Comparison of ENCODE assay signal across 8 cellular contexts in genomic region chr1:214550339-214551051, GRCh38. TPM values are rescaled to one million over a fixed set of nuclear protein-coding genes. Genes with fewer than 3 reads are reported as not detected.
A peak's percentile ranks its signal among the peaks of the same experiment; 100 is the strongest.
DNase-seq lines count a peak whose midpoint lies in the region; ATAC-seq and TF ChIP-seq lines count a peak whose summit lies in the region.

No MANE protein-coding gene starts in this region.

- peak overlapping the region; percentile 94 to 96 for H3K18ac ChIP-seq in mesenchymal stem cell (ENCODE audit: low read depth in 1 of 2, low read length in 2 of 2)

- H3K27me3 ChIP-seq in mammary epithelial cell (ENCODE audit: insufficient read depth, low read length) (no peaks in the 10 kb centered on the region), mesenchymal stem cell (ENCODE audit: control insufficient read depth in 1 of 2, insufficient read depth in 1 of 2, low read length in 2 of 2) (no peaks in the 10 kb centered on the region)

- H3K9me3 Mint-ChIP-seq in natural killer cell = no peaks in the 10 kb centered on the region
- no peaks in the 10 kb centered on the region for H3K9me3 Mint-ChIP-seq in natural killer cell treated with Interleukin-12 subunit alpha and Interleukin-12 subunit beta and Interleukin-15 and Interleukin-18, amount 100 ng/mL, for 72 hours

- H3K36me3 ChIP-seq in mammary epithelial cell (ENCODE audit: insufficient read depth, low read length) (peaks cover 8% of the 10 kb centered on the region), mesenchymal stem cell (ENCODE audit: control insufficient read depth in 1 of 2, insufficient read depth in 2 of 2, low read depth in 1 of 2, low read length in 2 of 2) (peaks cover 3 to 9% of the 10 kb centered on the region in 2 experiments)

- peaks cover 40 to 62% of the 10 kb centered on the region in 2 donors for H3K27me3 Mint-ChIP-seq in natural killer cell (ENCODE audit: low read depth in 2 of 2)
- peaks cover 33 to 52% of the 10 kb centered on the region in 2 donors for H3K27me3 Mint-ChIP-seq in natural killer cell treated with Interleukin-12 subunit alpha and Interleukin-12 subunit beta and Interleukin-15 and Interleukin-18, amount 100 ng/mL, for 72 hours

- peak overlapping the region; percentile 61 for H2AK5ac ChIP-seq in mesenchymal stem cell (ENCODE audit: low read length, severe bottlenecking)

- H2AFZ ChIP-seq in mammary epithelial cell (ENCODE audit: low read depth, low read length) = no peak overlapping the region
- H2AFZ ChIP-seq in mesenchymal stem cell (ENCODE audit: low read depth, low read length) = peak overlapping the region; percentile 67

- H3K4me3 Mint-ChIP-seq in natural killer cell = peak overlapping the region; percentile 56
- no peak overlapping the region for H3K4me3 Mint-ChIP-seq in natural killer cell treated with Interleukin-12 subunit alpha and Interleukin-12 subunit beta and Interleukin-15 and Interleukin-18, amount 100 ng/mL, for 72 hours

- TSS peak; percentile 30 for BruUV-seq in mammary epithelial cell (replicated peaks; lab: Mats Ljungman, UMichigan)

- H3K4me3 ChIP-seq in mammary epithelial cell (replicated peaks in 1 of 3; ENCODE audit: insufficient read depth in 1 of 3, low read depth in 2 of 3, low read length in 3 of 3) = peak overlapping the region; percentile 76 to 96 (median 90)
- peak overlapping the region; percentile 89 for H3K4me3 ChIP-seq in mesenchymal stem cell (ENCODE audit: insufficient read depth in 1 of 2, low read depth in 1 of 2, low read length in 2 of 2)

- peak overlapping the region; percentile 19 to 99 for H3K14ac ChIP-seq in mesenchymal stem cell (ENCODE audit: low read length in 2 of 2)

- peaks cover 46% of the 10 kb centered on the region for H3K4me1 ChIP-seq in mammary epithelial cell (ENCODE audit: insufficient read depth, low read length)
- H3K4me1 ChIP-seq in mesenchymal stem cell (ENCODE audit: control insufficient read depth, insufficient read depth, low read depth, low read length) = peaks cover 6% of the 10 kb centered on the region

- in situ Hi-C loops in mammary epithelial cell (cut with MboI; ENCODE audit: low sequenced_read_pairs in 2 of 2) = no loop called here

- WGBS in mammary epithelial cell (ENCODE audit: low coverage, missing lambda C conversion rate) = under 1% methylated on average over 11 of the region's 36 CpGs
- under 1% methylated on average over 22 of the region's 36 CpGs for whole genome bisulfite sequencing in mesenchymal stem cell

- no peak for DNase-seq in natural killer cell
- DNase-seq in natural killer cell treated with Interleukin-12 subunit alpha and Interleukin-12 subunit beta and Interleukin-15 and Interleukin-18, amount 100 ng/mL, for 72 hours (ENCODE audit: low spot score) = no peak
- no peak for DNase-seq in mammary epithelial cell
- DNase-seq in mesenchymal stem cell = peak; percentile 26
- DNase-seq in OCI-M1 (lab: John Stamatoyannopoulos, UW) = no peak
- DNase-seq in NCI-H748 treated with DMSO at 0.1 percent for 48 hours (lab: John Stamatoyannopoulos, UW) = no peak

- H4K20me1 ChIP-seq in mammary epithelial cell (ENCODE audit: insufficient read depth, low read length) = peaks cover 5% of the 10 kb centered on the region

- H3K4ac ChIP-seq in mesenchymal stem cell (ENCODE audit: low read depth in 1 of 2, low read length in 2 of 2) = peak overlapping the region; percentile 94 to 95

- H3K79me2 ChIP-seq in mammary epithelial cell (ENCODE audit: insufficient read depth, low read length) = peaks cover 64% of the 10 kb centered on the region

- CTCF ChIA-PET in mammary epithelial cell (lab: Charles Lee; ENCODE audit: low non-redundant PET) = interaction anchor here (0.6 to 1.2 kb wide), 2 partner anchors 13 to 24 kb away, joined by 4 to 5 read pairs; no protein-coding TSS in a partner anchor

- ATAC-seq in natural killer cell (no peak), GM21447 (IDR thresholded peaks at IDR 0.05; ENCODE audit: unreplicated experiment) (no peak), HG02840 (IDR thresholded peaks at IDR 0.05; ENCODE audit: low FRiP score, unreplicated experiment) (no peak)
- no peak for ATAC-seq in natural killer cell treated with Interleukin-12 subunit alpha and Interleukin-12 subunit beta and Interleukin-15 and Interleukin-18, amount 100 ng/mL, for 72 hours

- peak overlapping the region in 1 of 2 experiments; percentile 96 for H3K23ac ChIP-seq in mesenchymal stem cell (ENCODE audit: low read length in 2 of 2)

- no peaks in the 10 kb centered on the region for H3K9me3 ChIP-seq in mammary epithelial cell (replicated peaks; ENCODE audit: insufficient read depth, low read length)
- H3K9me3 ChIP-seq in mesenchymal stem cell (ENCODE audit: control insufficient read depth, low read length) = no peaks in the 10 kb centered on the region

- peak overlapping the region; percentile 99 for H4K91ac ChIP-seq in mesenchymal stem cell (ENCODE audit: low read length)

- H3K79me1 ChIP-seq in mesenchymal stem cell (replicated peaks; ENCODE audit: low read length, poor library complexity, severe bottlenecking) = no peaks in the 10 kb centered on the region

- H3K4me2 ChIP-seq in mammary epithelial cell (ENCODE audit: insufficient read depth, low read depth, low read length) (peak overlapping the region; percentile 86), mesenchymal stem cell (ENCODE audit: low read length, poor library complexity, severe bottlenecking) (peak overlapping the region; percentile 87)

- H3K36me3 Mint-ChIP-seq in natural killer cell = no peaks in the 10 kb centered on the region
- H3K36me3 Mint-ChIP-seq in natural killer cell treated with Interleukin-12 subunit alpha and Interleukin-12 subunit beta and Interleukin-15 and Interleukin-18, amount 100 ng/mL, for 72 hours = no peaks in the 10 kb centered on the region

- H2BK15ac ChIP-seq in mesenchymal stem cell (ENCODE audit: low read depth, poor library complexity, severe bottlenecking) = peak overlapping the region; percentile 82

- TF ChIP-seq CTCF in natural killer cell (IDR thresholded peaks at IDR 0.05) = no peak
- no peak for TF ChIP-seq CTCF in mammary epithelial cell (conservative IDR thresholded peaks at IDR 0.05 in 1 of 2, IDR thresholded peaks at IDR 0.05 in 1 of 2; ENCODE audit: extremely low read depth in 1 of 2, insufficient read depth in 1 of 2, low read depth in 1 of 2, low read length in 2 of 2)

- peaks cover 0 to 9% of the 10 kb centered on the region in 2 donors for H3K4me1 Mint-ChIP-seq in natural killer cell
- H3K4me1 Mint-ChIP-seq in natural killer cell treated with Interleukin-12 subunit alpha and Interleukin-12 subunit beta and Interleukin-15 and Interleukin-18, amount 100 ng/mL, for 72 hours (ENCODE audit: low read depth in 2 of 2) = no peaks in the 10 kb centered on the region

- dilution Hi-C loops in mammary epithelial cell (cut with HindIII; ENCODE audit: low sequenced_read_pairs) = no loop called here

- H2BK120ac ChIP-seq in mesenchymal stem cell (ENCODE audit: low read depth, low read length) = peak overlapping the region; percentile 89

- intact Hi-C loops in natural killer cell (cut with micrococcal nuclease) (no loop called here), mammary epithelial cell (cut with micrococcal nuclease) (loop anchor here (1.0 to 5.0 kb wide), 5 partner anchors 24 to 173 kb away; no protein-coding TSS in a partner anchor)

- H4K8ac ChIP-seq in mesenchymal stem cell (ENCODE audit: low read length) = peak overlapping the region; percentile 43

- no peak overlapping the region for H3K27ac Mint-ChIP-seq in natural killer cell
- no peak overlapping the region for H3K27ac Mint-ChIP-seq in natural killer cell treated with Interleukin-12 subunit alpha and Interleukin-12 subunit beta and Interleukin-15 and Interleukin-18, amount 100 ng/mL, for 72 hours

- peak overlapping the region; percentile 98 for H2BK5ac ChIP-seq in mesenchymal stem cell (ENCODE audit: low read depth, low read length, poor library complexity, severe bottlenecking)

- H3K27ac ChIP-seq in mammary epithelial cell (ENCODE audit: insufficient read depth, low read depth, low read length) (peak overlapping the region; percentile 99), mesenchymal stem cell (ENCODE audit: low read length, poor library complexity, severe bottlenecking) (peak overlapping the region; percentile 100)

- H2BK12ac ChIP-seq in mesenchymal stem cell (ENCODE audit: low read length in 2 of 2) = peak overlapping the region; percentile 21 to 84

- H3K9ac ChIP-seq in mammary epithelial cell (ENCODE audit: insufficient read depth, low read length) (peak overlapping the region; percentile 96), mesenchymal stem cell (ENCODE audit: low read length) (peak overlapping the region; percentile 100)

RNA-seq across cellular contexts. Expression of gene PTPN14, which starts 0.9 kb away (rescaled TPM):
- total RNA-seq in natural killer cell = under 1 TPM in 1 of 3 donors, not detected in 2; 0.02 TPM
- total RNA-seq in natural killer cell treated with Interleukin-12 subunit alpha and Interleukin-12 subunit beta and Interleukin-15 and Interleukin-18, amount 100 ng/mL, for 72 hours = under 1 TPM; 0.05 to 0.14 TPM
- 100 to 1,000 TPM; 152 to 157 TPM for total RNA-seq in mammary epithelial cell
- 52.9 TPM for polyA plus RNA-seq in mammary epithelial cell
- polyA minus RNA-seq in mammary epithelial cell = 116 TPM
- polyA plus RNA-seq in mesenchymal stem cell (2013, experiment 1 of 2) = 18.6 TPM
- polyA plus RNA-seq in mesenchymal stem cell (2013, experiment 2 of 2) = 18.0 TPM

RNA-seq across cellular contexts. Expression of gene CENPF, which starts 52.5 kb away (rescaled TPM):
- 1 to 10 TPM; 3.8 to 6.6 (median 4.0) TPM for total RNA-seq in natural killer cell
- 10 to 100 TPM; 28.7 to 56.7 TPM for total RNA-seq in natural killer cell treated with Interleukin-12 subunit alpha and Interleukin-12 subunit beta and Interleukin-15 and Interleukin-18, amount 100 ng/mL, for 72 hours
- 10 to 100 TPM in 1 of 2 donors, 1 to 10 TPM in 1; 1.7 to 52.4 TPM for total RNA-seq in mammary epithelial cell
- polyA plus RNA-seq in mammary epithelial cell = 12.0 TPM
- 10.8 TPM for polyA minus RNA-seq in mammary epithelial cell
- 4.2 TPM for polyA plus RNA-seq in mesenchymal stem cell (2013, experiment 1 of 2)
- polyA plus RNA-seq in mesenchymal stem cell (2013, experiment 2 of 2) = 4.9 TPM

Comparison
In these comparisons a context has a peak if more than half of its experiments do, and no peak if none do; other contexts are left out.
1. RNA of gene PTPN14, which starts 0.9 kb away (total RNA-seq): 152 to 157 TPM in mammary epithelial cell; 0.05 to 0.14 TPM in natural killer cell treated with Interleukin-12 subunit alpha and Interleukin-12 subunit beta and Interleukin-15 and Interleukin-18, amount 100 ng/mL, for 72 hours and 0.02 TPM in natural killer cell; every median in the first group is over 100 times any median in the second.